In the genomic region with DNA sequence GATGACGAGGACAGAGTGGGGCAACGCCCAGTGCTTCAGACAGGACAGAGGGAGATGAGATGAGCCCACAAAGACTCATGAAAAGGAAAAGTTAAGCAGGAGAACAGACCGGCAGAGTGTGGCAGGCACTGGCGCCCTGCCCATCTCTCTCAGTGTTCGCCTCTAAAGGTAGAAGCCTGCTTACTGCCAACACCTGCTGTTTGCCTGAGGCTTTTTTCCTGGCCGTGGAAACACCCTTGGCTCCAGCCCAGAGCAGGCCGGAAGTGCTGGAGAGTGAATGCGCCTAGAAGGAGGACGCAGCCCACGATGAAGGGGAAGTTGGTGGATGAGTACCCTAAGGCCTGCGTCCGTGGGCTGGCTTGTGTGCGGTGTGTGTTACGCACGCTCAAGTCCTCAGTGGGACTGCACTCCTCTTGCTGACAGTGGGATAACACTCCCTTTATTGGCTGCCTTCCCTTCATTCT, we compare ENCODE assay signal across 1 cellular context.
A peak's percentile ranks its signal among the peaks of the same experiment; 100 is the strongest.
TF ChIP-seq lines count a peak whose summit lies in the region.

No MANE protein-coding gene starts in this region.

TF ChIP-seq in K562, 482 proteins besides CTCF, POLR2A, EP300 and RAD21 (continued from another document and continues in another):
- TF ChIP-seq, protein P1, sequence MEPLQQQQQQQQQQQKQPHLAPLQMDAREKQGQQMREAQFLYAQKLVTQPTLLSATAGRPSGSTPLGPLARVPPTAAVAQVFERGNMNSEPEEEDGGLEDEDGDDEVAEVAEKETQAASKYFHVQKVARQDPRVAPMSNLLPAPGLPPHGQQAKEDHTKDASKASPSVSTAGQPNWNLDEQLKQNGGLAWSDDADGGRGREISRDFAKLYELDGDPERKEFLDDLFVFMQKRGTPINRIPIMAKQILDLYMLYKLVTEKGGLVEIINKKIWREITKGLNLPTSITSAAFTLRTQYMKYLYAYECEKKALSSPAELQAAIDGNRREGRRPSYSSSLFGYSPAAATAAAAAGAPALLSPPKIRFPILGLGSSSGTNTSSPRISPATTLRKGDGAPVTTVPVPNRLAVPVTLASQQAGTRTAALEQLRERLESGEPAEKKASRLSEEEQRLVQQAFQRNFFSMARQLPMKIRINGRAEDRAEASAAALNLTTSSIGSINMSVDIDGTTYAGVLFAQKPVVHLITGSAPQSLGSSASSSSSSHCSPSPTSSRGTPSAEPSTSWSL (CRISPR knock-in tag; IDR thresholded peaks at IDR 0.05; ENCODE audit: borderline replicate concordance), result no peak
- TF ChIP-seq, protein P2, sequence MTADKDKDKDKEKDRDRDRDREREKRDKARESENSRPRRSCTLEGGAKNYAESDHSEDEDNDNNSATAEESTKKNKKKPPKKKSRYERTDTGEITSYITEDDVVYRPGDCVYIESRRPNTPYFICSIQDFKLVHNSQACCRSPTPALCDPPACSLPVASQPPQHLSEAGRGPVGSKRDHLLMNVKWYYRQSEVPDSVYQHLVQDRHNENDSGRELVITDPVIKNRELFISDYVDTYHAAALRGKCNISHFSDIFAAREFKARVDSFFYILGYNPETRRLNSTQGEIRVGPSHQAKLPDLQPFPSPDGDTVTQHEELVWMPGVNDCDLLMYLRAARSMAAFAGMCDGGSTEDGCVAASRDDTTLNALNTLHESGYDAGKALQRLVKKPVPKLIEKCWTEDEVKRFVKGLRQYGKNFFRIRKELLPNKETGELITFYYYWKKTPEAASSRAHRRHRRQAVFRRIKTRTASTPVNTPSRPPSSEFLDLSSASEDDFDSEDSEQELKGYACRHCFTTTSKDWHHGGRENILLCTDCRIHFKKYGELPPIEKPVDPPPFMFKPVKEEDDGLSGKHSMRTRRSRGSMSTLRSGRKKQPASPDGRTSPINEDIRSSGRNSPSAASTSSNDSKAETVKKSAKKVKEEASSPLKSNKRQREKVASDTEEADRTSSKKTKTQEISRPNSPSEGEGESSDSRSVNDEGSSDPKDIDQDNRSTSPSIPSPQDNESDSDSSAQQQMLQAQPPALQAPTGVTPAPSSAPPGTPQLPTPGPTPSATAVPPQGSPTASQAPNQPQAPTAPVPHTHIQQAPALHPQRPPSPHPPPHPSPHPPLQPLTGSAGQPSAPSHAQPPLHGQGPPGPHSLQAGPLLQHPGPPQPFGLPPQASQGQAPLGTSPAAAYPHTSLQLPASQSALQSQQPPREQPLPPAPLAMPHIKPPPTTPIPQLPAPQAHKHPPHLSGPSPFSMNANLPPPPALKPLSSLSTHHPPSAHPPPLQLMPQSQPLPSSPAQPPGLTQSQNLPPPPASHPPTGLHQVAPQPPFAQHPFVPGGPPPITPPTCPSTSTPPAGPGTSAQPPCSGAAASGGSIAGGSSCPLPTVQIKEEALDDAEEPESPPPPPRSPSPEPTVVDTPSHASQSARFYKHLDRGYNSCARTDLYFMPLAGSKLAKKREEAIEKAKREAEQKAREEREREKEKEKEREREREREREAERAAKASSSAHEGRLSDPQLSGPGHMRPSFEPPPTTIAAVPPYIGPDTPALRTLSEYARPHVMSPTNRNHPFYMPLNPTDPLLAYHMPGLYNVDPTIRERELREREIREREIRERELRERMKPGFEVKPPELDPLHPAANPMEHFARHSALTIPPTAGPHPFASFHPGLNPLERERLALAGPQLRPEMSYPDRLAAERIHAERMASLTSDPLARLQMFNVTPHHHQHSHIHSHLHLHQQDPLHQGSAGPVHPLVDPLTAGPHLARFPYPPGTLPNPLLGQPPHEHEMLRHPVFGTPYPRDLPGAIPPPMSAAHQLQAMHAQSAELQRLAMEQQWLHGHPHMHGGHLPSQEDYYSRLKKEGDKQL (CRISPR knock-in tag; IDR thresholded peaks at IDR 0.05; ENCODE audit: borderline replicate concordance), result 0 out of 2 replicates have a peak, but pooled peaks have one; percentile 79
- TF ChIP-seq ETV5 (CRISPR knock-in tag; IDR thresholded peaks at IDR 0.05; ENCODE audit: low read depth) (peak; percentile 49; the same call in 1 of the 2 replicates), NCOA6 (IDR thresholded peaks at IDR 0.05) (no peak), ZNF175 (CRISPR knock-in tag; IDR thresholded peaks at IDR 0.05; ENCODE audit: low read depth) (0 out of 2 replicates have a peak, but pooled peaks have one; percentile 17), YBX1 (IDR thresholded peaks at IDR 0.05) (no peak), ZNF76 (CRISPR knock-in tag; IDR thresholded peaks at IDR 0.05; ENCODE audit: borderline replicate concordance) (no peak), SRF (CRISPR knock-in tag; IDR thresholded peaks at IDR 0.05) (no peak), HDAC2 (IDR thresholded peaks at IDR 0.05) (0 out of 2 replicates have a peak, but pooled peaks have one; percentile 13), PRMT5 (CRISPR knock-in tag; IDR thresholded peaks at IDR 0.05) (no peak), HDAC8 (tag; IDR thresholded peaks at IDR 0.05) (no peak), RFX1 (IDR thresholded peaks at IDR 0.05) (no peak), ZNF586 (CRISPR knock-in tag; conservative IDR thresholded peaks at IDR 0.05) (no peak), ZNF57 (CRISPR knock-in tag; IDR thresholded peaks at IDR 0.05) (no peak), ELF4 (CRISPR knock-in tag; IDR thresholded peaks at IDR 0.05) (no peak), ZNF830 (CRISPR knock-in tag; IDR thresholded peaks at IDR 0.05) (no peak), RNF2 (IDR thresholded peaks at IDR 0.05) (no peak), CHCHD3 (CRISPR knock-in tag; IDR thresholded peaks at IDR 0.05) (no peak), NR2C1 (IDR thresholded peaks at IDR 0.05) (no peak), NR2C1 (tag; IDR thresholded peaks at IDR 0.05) (0 out of 2 replicates have a peak, but pooled peaks have one; percentile 9), ZBTB8A (IDR thresholded peaks at IDR 0.05; ENCODE audit: partially characterized antibody) (no peak)
- TF ChIP-seq, protein P3, sequence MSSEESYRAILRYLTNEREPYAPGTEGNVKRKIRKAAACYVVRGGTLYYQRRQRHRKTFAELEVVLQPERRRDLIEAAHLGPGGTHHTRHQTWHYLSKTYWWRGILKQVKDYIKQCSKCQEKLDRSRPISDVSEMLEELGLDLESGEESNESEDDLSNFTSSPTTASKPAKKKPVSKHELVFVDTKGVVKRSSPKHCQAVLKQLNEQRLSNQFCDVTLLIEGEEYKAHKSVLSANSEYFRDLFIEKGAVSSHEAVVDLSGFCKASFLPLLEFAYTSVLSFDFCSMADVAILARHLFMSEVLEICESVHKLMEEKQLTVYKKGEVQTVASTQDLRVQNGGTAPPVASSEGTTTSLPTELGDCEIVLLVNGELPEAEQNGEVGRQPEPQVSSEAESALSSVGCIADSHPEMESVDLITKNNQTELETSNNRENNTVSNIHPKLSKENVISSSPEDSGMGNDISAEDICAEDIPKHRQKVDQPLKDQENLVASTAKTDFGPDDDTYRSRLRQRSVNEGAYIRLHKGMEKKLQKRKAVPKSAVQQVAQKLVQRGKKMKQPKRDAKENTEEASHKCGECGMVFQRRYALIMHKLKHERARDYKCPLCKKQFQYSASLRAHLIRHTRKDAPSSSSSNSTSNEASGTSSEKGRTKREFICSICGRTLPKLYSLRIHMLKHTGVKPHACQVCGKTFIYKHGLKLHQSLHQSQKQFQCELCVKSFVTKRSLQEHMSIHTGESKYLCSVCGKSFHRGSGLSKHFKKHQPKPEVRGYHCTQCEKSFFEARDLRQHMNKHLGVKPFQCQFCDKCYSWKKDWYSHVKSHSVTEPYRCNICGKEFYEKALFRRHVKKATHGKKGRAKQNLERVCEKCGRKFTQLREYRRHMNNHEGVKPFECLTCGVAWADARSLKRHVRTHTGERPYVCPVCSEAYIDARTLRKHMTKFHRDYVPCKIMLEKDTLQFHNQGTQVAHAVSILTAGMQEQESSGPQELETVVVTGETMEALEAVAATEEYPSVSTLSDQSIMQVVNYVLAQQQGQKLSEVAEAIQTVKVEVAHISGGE (CRISPR knock-in tag; IDR thresholded peaks at IDR 0.05), result peak in 1 of 3 experiments; percentile 30; a peak in 1 of 6 replicates
- TF ChIP-seq, protein P4, sequence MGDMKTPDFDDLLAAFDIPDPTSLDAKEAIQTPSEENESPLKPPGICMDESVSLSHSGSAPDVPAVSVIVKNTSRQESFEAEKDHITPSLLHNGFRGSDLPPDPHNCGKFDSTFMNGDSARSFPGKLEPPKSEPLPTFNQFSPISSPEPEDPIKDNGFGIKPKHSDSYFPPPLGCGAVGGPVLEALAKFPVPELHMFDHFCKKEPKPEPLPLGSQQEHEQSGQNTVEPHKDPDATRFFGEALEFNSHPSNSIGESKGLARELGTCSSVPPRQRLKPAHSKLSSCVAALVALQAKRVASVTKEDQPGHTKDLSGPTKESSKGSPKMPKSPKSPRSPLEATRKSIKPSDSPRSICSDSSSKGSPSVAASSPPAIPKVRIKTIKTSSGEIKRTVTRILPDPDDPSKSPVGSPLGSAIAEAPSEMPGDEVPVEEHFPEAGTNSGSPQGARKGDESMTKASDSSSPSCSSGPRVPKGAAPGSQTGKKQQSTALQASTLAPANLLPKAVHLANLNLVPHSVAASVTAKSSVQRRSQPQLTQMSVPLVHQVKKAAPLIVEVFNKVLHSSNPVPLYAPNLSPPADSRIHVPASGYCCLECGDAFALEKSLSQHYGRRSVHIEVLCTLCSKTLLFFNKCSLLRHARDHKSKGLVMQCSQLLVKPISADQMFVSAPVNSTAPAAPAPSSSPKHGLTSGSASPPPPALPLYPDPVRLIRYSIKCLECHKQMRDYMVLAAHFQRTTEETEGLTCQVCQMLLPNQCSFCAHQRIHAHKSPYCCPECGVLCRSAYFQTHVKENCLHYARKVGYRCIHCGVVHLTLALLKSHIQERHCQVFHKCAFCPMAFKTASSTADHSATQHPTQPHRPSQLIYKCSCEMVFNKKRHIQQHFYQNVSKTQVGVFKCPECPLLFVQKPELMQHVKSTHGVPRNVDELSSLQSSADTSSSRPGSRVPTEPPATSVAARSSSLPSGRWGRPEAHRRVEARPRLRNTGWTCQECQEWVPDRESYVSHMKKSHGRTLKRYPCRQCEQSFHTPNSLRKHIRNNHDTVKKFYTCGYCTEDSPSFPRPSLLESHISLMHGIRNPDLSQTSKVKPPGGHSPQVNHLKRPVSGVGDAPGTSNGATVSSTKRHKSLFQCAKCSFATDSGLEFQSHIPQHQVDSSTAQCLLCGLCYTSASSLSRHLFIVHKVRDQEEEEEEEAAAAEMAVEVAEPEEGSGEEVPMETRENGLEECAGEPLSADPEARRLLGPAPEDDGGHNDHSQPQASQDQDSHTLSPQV (IDR thresholded peaks at IDR 0.05), result 0 out of 2 replicates have a peak, but pooled peaks have one; percentile 34
- TF ChIP-seq, protein P5, sequence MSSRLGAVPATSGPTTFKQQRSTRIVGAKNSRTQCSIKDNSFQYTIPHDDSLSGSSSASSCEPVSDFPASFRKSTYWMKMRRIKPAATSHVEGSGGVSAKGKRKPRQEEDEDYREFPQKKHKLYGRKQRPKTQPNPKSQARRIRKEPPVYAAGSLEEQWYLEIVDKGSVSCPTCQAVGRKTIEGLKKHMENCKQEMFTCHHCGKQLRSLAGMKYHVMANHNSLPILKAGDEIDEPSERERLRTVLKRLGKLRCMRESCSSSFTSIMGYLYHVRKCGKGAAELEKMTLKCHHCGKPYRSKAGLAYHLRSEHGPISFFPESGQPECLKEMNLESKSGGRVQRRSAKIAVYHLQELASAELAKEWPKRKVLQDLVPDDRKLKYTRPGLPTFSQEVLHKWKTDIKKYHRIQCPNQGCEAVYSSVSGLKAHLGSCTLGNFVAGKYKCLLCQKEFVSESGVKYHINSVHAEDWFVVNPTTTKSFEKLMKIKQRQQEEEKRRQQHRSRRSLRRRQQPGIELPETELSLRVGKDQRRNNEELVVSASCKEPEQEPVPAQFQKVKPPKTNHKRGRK (tag; IDR thresholded peaks at IDR 0.05), result no peak
- TF ChIP-seq, protein P6, sequence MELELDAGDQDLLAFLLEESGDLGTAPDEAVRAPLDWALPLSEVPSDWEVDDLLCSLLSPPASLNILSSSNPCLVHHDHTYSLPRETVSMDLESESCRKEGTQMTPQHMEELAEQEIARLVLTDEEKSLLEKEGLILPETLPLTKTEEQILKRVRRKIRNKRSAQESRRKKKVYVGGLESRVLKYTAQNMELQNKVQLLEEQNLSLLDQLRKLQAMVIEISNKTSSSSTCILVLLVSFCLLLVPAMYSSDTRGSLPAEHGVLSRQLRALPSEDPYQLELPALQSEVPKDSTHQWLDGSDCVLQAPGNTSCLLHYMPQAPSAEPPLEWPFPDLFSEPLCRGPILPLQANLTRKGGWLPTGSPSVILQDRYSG (tag; conservative IDR thresholded peaks at IDR 0.05; ENCODE audit: low read depth), result no peak
- TF ChIP-seq, protein P7, sequence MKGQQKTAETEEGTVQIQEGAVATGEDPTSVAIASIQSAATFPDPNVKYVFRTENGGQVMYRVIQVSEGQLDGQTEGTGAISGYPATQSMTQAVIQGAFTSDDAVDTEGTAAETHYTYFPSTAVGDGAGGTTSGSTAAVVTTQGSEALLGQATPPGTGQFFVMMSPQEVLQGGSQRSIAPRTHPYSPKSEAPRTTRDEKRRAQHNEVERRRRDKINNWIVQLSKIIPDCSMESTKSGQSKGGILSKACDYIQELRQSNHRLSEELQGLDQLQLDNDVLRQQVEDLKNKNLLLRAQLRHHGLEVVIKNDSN (CRISPR knock-in tag; IDR thresholded peaks at IDR 0.05), result no peak
